ENCODE assay signal across 20 cellular contexts in genomic region chr5:59090323-59090722, GRCh38.
A peak's percentile ranks its signal among the peaks of the same experiment; 100 is the strongest.
DNase-seq lines count a peak whose midpoint lies in the region; ATAC-seq, FAIRE-seq and TF ChIP-seq lines count a peak whose summit lies in the region.
"Had no signal": no experiment of that assay in that cellular context is flagged by ENCODE, and none has a peak within 500 bp of the region (broad histone marks: within the 10 kb centered on the region; RNA-seq: fewer than 3 reads in every experiment).

No MANE protein-coding gene starts in this region.

- no peak for TF ChIP-seq RAD21 in A549 (conservative IDR thresholded peaks at IDR 0.05 in 1 of 2, IDR thresholded peaks at IDR 0.05 in 1 of 2)

- CTCF ChIA-PET in A549 (lab: Yijun Ruan, JAX): interaction anchor here (1.4 to 1.7 kb wide), 4 partner anchors 10 to 199 kb away, joined by 3 to 6 read pairs (median 3); no protein-coding TSS in a partner anchor

- peak in 1 of 2 experiments; percentile 38; a peak in 3 of 6 replicates for ATAC-seq in A549
- ATAC-seq in left ventricle myocardium superior: no peak
- ATAC-seq: CD8-positive, alpha-beta T cell; GM12878 had no signal

- peak overlapping the region; percentile 94 for H3K4me2 ChIP-seq in A549
- no peak overlapping the region for H3K4me2 ChIP-seq in osteoblast (ENCODE audit: insufficient read depth, low read length)
- H3K4me2 ChIP-seq: BLaER1 treated with 17β-estradiol and CSF1 and Interleukin-3, amounts not matched to agents 10 nM and 100 nM had no signal

- peak in 1 of 2 experiments; percentile 58 for DNase-seq in A549 (ENCODE audit: low read depth in 1 of 2, low spot score in 1 of 2)
- no peak for DNase-seq in BE2C
- DNase-seq in amniotic epithelial cell (ENCODE audit: low read depth): peak; percentile 83
- DNase-seq in osteoblast (ENCODE audit: insufficient read length, low spot score, missing footprints): no peak
- DNase-seq in NK-92 (lab: John Stamatoyannopoulos, UW; ENCODE audit: unreplicated experiment): no peak
- no peak for DNase-seq in NCI-H1092 (lab: John Stamatoyannopoulos, UW)
- no peak for DNase-seq in left ventricle myocardium superior
- DNase-seq: Caco-2; CD4-positive, CD25-positive, alpha-beta regulatory T cell; CD8-positive, alpha-beta T cell; DMS79; EL; GDM1; GM23248; H7; HCEC 1CT had no signal

- POLR2A ChIA-PET in A549 (lab: Yijun Ruan, JAX): interaction anchor here (0.9 to 1.5 kb wide), 2 partner anchors 9 to 49 kb away, joined by 3 to 4 read pairs; no protein-coding TSS in a partner anchor

- H3K27me3 ChIP-seq in BE2C (no peaks in the 10 kb centered on the region), osteoblast (ENCODE audit: insufficient read depth, low read length) (no peaks in the 10 kb centered on the region)
- H3K27me3 ChIP-seq: BLaER1 treated with 17β-estradiol and CSF1 and Interleukin-3, amounts not matched to agents 10 nM and 100 nM had no signal

- H2AFZ ChIP-seq in osteoblast (ENCODE audit: low read length): peak overlapping the region; percentile 4
- H2AFZ ChIP-seq: GM23248 had no signal

- FAIRE-seq in A549 (lab: Jason Lieb, UNC): peak; percentile 84
- FAIRE-seq: GM12878, GM19239, H1 had no signal

- TF ChIP-seq EP300 in A549 (IDR thresholded peaks at IDR 0.05): no peak

- no peak for TF ChIP-seq POLR2A in A549 (IDR thresholded peaks at IDR 0.05; ENCODE audit: low read length)

- H3K36me3 ChIP-seq in BE2C (no peaks in the 10 kb centered on the region), osteoblast (ENCODE audit: insufficient read depth, low read length) (no peaks in the 10 kb centered on the region)
- H3K36me3 ChIP-seq: BLaER1 treated with 17β-estradiol and CSF1 and Interleukin-3, amounts not matched to agents 10 nM and 100 nM had no signal

- H3K79me2 ChIP-seq in osteoblast (ENCODE audit: insufficient read depth, low read length): no peaks in the 10 kb centered on the region

- intact Hi-C loops in left ventricle myocardium superior (cut with micrococcal nuclease): no loop called here

- H3K4me3 ChIP-seq in A549 (peak overlapping the region; percentile 11; the same call in 1 of the 3 replicates), BE2C (ENCODE audit: low read depth, low read length) (peak overlapping the region; percentile 39), osteoblast (ENCODE audit: insufficient read depth, low read length) (no peak overlapping the region)
- H3K4me3 ChIP-seq: BLaER1 treated with 17β-estradiol and CSF1 and Interleukin-3, amounts not matched to agents 10 nM and 100 nM; GM12878; GM23248 had no signal

- 8% methylated on average over 6 of the region's 6 CpGs for WGBS in A549 (ENCODE audit: missing lambda C conversion rate)

- peak overlapping the region; percentile 94 to 98 for H3K27ac ChIP-seq in A549
- H3K27ac ChIP-seq in osteoblast (ENCODE audit: low read depth, low read length): no peak overlapping the region
- H3K27ac ChIP-seq: BLaER1 treated with 17β-estradiol and CSF1 and Interleukin-3, amounts not matched to agents 10 nM and 100 nM; GM23248 had no signal

- TF ChIP-seq CTCF in A549 (IDR thresholded peaks at IDR 0.05) (no peak), BE2C (IDR thresholded peaks at IDR 0.05; ENCODE audit: low read depth, low read length) (no peak), osteoblast (IDR thresholded peaks at IDR 0.05; ENCODE audit: extremely low read depth, low read depth, low read length) (no peak)

- no peaks in the 10 kb centered on the region for H3K9me3 ChIP-seq in A549
- no peaks in the 10 kb centered on the region for H3K9me3 ChIP-seq in BE2C
- no peaks in the 10 kb centered on the region for H3K9me3 ChIP-seq in osteoblast (ENCODE audit: low read depth, low read length)
- H3K9me3 ChIP-seq: BLaER1 treated with 17β-estradiol and CSF1 and Interleukin-3, amounts not matched to agents 10 nM and 100 nM; Caco-2 had no signal

- H3K4me1 ChIP-seq in A549: peaks cover 86% of the 10 kb centered on the region
- peaks cover 25% of the 10 kb centered on the region for H3K4me1 ChIP-seq in BE2C
- H3K4me1 ChIP-seq in osteoblast (ENCODE audit: insufficient read depth, low read length): peaks cover 6% of the 10 kb centered on the region
- H3K4me1 ChIP-seq: BLaER1 treated with 17β-estradiol and CSF1 and Interleukin-3, amounts not matched to agents 10 nM and 100 nM had no signal

- no peaks in the 10 kb centered on the region for H4K20me1 ChIP-seq in osteoblast (ENCODE audit: insufficient read depth, low read length)
- H4K20me1 ChIP-seq: BLaER1 treated with 17β-estradiol and CSF1 and Interleukin-3, amounts not matched to agents 10 nM and 100 nM had no signal

TF ChIP-seq in A549, 52 proteins besides CTCF, POLR2A, EP300 and RAD21 (continues in another document):
- TF ChIP-seq RARB (CRISPR knock-in tag; IDR thresholded peaks at IDR 0.05): peak; percentile 32; the same call in 1 of the 2 replicates
- TF ChIP-seq RNF2 (IDR thresholded peaks at IDR 0.05; ENCODE audit: borderline replicate concordance, low read depth): no peak
- TF ChIP-seq EHMT2 (IDR thresholded peaks at IDR 0.05; ENCODE audit: low read depth): no peak
- no peak for TF ChIP-seq POLR2AphosphoS2 (conservative IDR thresholded peaks at IDR 0.05; ENCODE audit: low read length)
- no peak for TF ChIP-seq NPAS2 (CRISPR knock-in tag; IDR thresholded peaks at IDR 0.05; ENCODE audit: borderline replicate concordance)
- peak; percentile 61; the same call in 1 of the 2 replicates for TF ChIP-seq ZSCAN20 (CRISPR knock-in tag; IDR thresholded peaks at IDR 0.05)
- no peak for TF ChIP-seq JUN (IDR thresholded peaks at IDR 0.05)
- 0 out of 2 replicates have a peak, but pooled peaks have one; percentile 55 for TF ChIP-seq HOXB5 (CRISPR knock-in tag; IDR thresholded peaks at IDR 0.05)
- no peak for TF ChIP-seq CBX8 (IDR thresholded peaks at IDR 0.05)
- TF ChIP-seq REST (IDR thresholded peaks at IDR 0.05): no peak
- TF ChIP-seq FOSB (CRISPR knock-in tag; IDR thresholded peaks at IDR 0.05): 0 out of 2 replicates have a peak, but pooled peaks have one; percentile 44
- no peak for TF ChIP-seq NR3C1 (IDR thresholded peaks at IDR 0.05)
- 0 out of 2 replicates have a peak, but pooled peaks have one; percentile 50 for TF ChIP-seq TP53 (CRISPR knock-in tag; IDR thresholded peaks at IDR 0.05)
- TF ChIP-seq CEBPB (IDR thresholded peaks at IDR 0.05): no peak
- TF ChIP-seq HMGXB4 (CRISPR knock-in tag; IDR thresholded peaks at IDR 0.05; ENCODE audit: borderline replicate concordance): no peak
- TF ChIP-seq HOXB13 (CRISPR knock-in tag; IDR thresholded peaks at IDR 0.05; ENCODE audit: low read depth): peak; percentile 75; the same call in 1 of the 2 replicates
- TF ChIP-seq GATA3 (IDR thresholded peaks at IDR 0.05; ENCODE audit: borderline replicate concordance): no peak
- no peak for TF ChIP-seq RFX5 (IDR thresholded peaks at IDR 0.05)
- TF ChIP-seq HOXA7 (CRISPR knock-in tag; IDR thresholded peaks at IDR 0.05): no peak
- TF ChIP-seq ZFP36 (IDR thresholded peaks at IDR 0.05; ENCODE audit: borderline replicate concordance, partially characterized antibody): no peak
- no peak for TF ChIP-seq ELK1 (IDR thresholded peaks at IDR 0.05; ENCODE audit: low read depth, low read length)
- TF ChIP-seq KDM1A (IDR thresholded peaks at IDR 0.05; ENCODE audit: low read depth): no peak
